In genomic region chr1:113946112-113946511, GRCh38 we compare ENCODE assay signal across 1 cellular context.
TF ChIP-seq lines count a peak whose summit lies in the region.

No MANE protein-coding gene starts in this region.

TF ChIP-seq in endothelial cell of umbilical vein, 7 proteins besides CTCF, POLR2A, EP300 and RAD21:
- TF ChIP-seq POLR2AphosphoS5 (IDR thresholded peaks at IDR 0.05; ENCODE audit: insufficient read depth, low read depth, low read length), result no peak
- TF ChIP-seq FOS (IDR thresholded peaks at IDR 0.05; ENCODE audit: borderline replicate concordance, insufficient read depth, low read length), result no peak
